ENCODE assay signal across 9 cellular contexts in genomic region chr1:228471762-228472398, GRCh38. TPM values are rescaled to one million over a fixed set of nuclear protein-coding genes. Genes with fewer than 3 reads are reported as not detected.
A peak's percentile ranks its signal among the peaks of the same experiment; 100 is the strongest.
DNase-seq lines count a peak whose midpoint lies in the region; ATAC-seq, FAIRE-seq and TF ChIP-seq lines count a peak whose summit lies in the region.
"Had no signal": no experiment of that assay in that cellular context is flagged by ENCODE, and none has a peak within 500 bp of the region (broad histone marks: within the 10 kb centered on the region; RNA-seq: fewer than 3 reads in every experiment).

No MANE protein-coding gene starts in this region.

- BruUV-seq in HCT116 (replicated peaks; lab: Mats Ljungman, UMichigan), result no TSS peak
- no TSS peak for BruUV-seq in Panc1 (replicated peaks; lab: Mats Ljungman, UMichigan)

- TF ChIP-seq POLR2A in HCT116 (IDR thresholded peaks at IDR 0.05; ENCODE audit: borderline replicate concordance, extremely low read depth, insufficient read depth, insufficient read length), result no peak
- TF ChIP-seq POLR2A in H1 (IDR thresholded peaks at IDR 0.05; ENCODE audit: control extremely low read depth in 1 of 2, low read depth in 2 of 2, low read length in 2 of 2), result no peak
- no peak for TF ChIP-seq POLR2A in gastrocnemius medialis (IDR thresholded peaks at IDR 0.05)

- no peak overlapping the region for H3K9ac ChIP-seq in HCT116 (ENCODE audit: low read length)
- H3K9ac ChIP-seq in H1 (replicated peaks in 1 of 4; ENCODE audit: extremely low read depth in 1 of 4, low read depth in 3 of 4, low read length in 3 of 4), result no peak overlapping the region
- H3K9ac ChIP-seq: BLaER1 had no signal

- no peak overlapping the region for H2BK15ac ChIP-seq in H1 (ENCODE audit: low read length)

- H3K36me3 ChIP-seq in HCT116 (ENCODE audit: control insufficient read depth in 1 of 2, insufficient read depth in 2 of 2, low read length in 2 of 2) (no peaks in the 10 kb centered on the region), Panc1 (ENCODE audit: control insufficient read depth, insufficient read depth, low read length) (no peaks in the 10 kb centered on the region), H1 (ENCODE audit: control insufficient read depth in 2 of 4, insufficient read depth in 4 of 4, low read length in 3 of 4) (no peaks in the 10 kb centered on the region), osteoblast (ENCODE audit: insufficient read depth, low read length) (no peaks in the 10 kb centered on the region), gastrocnemius medialis (no peaks in the 10 kb centered on the region)
- H3K36me3 ChIP-seq: BLaER1 had no signal

- H3K18ac ChIP-seq in H1 (ENCODE audit: extremely low read depth, low read length), result no peak overlapping the region

- H3K9me3 ChIP-seq in HCT116 (ENCODE audit: control insufficient read depth in 1 of 2, insufficient read depth in 1 of 2, low read depth in 1 of 2, low read length in 2 of 2) (no peaks in the 10 kb centered on the region), Panc1 (ENCODE audit: control insufficient read depth, insufficient read depth, low read depth, low read length) (no peaks in the 10 kb centered on the region), H1 (ENCODE audit: insufficient read depth in 2 of 2, low read depth in 1 of 2, low read length in 1 of 2) (no peaks in the 10 kb centered on the region), osteoblast (ENCODE audit: low read depth, low read length) (no peaks in the 10 kb centered on the region), gastrocnemius medialis (no peaks in the 10 kb centered on the region)
- H3K9me3 ChIP-seq: BLaER1 had no signal

- H3K23ac ChIP-seq in H1 (ENCODE audit: insufficient read length), result no peak overlapping the region

- H3K4me3 ChIP-seq in HCT116 (replicated peaks in 1 of 2; ENCODE audit: low read depth in 1 of 2, low read length in 2 of 2), result no peak overlapping the region
- H3K4me3 ChIP-seq in Panc1 (ENCODE audit: low read depth in 2 of 2, low read length in 2 of 2), result no peak overlapping the region
- H3K4me3 ChIP-seq in H1 (ENCODE audit: extremely low read depth in 1 of 4, insufficient read depth in 2 of 4, low read depth in 3 of 4, low read length in 4 of 4), result no peak overlapping the region
- H3K4me3 ChIP-seq in osteoblast (ENCODE audit: insufficient read depth, low read length), result no peak overlapping the region
- no peak overlapping the region for H3K4me3 ChIP-seq in gastrocnemius medialis
- H3K4me3 ChIP-seq: BLaER1 had no signal

- H2AFZ ChIP-seq in HCT116 (ENCODE audit: low read depth, low read length, poor library complexity, severe bottlenecking), result no peak overlapping the region
- H2AFZ ChIP-seq in H1 (ENCODE audit: low read length), result no peak overlapping the region
- no peak overlapping the region for H2AFZ ChIP-seq in osteoblast (ENCODE audit: low read length)

- H3K4ac ChIP-seq in H1 (replicated peaks; ENCODE audit: insufficient read length, low read depth, low read length), result no peak overlapping the region

- no peak overlapping the region for H4K5ac ChIP-seq in H1 (ENCODE audit: insufficient read length, low read depth, low read length)

- no peak overlapping the region for H4K91ac ChIP-seq in H1 (replicated peaks; ENCODE audit: insufficient read length, low read length)

- CTCF ChIA-PET in HCT116 (lab: Charles Lee) (interaction anchor here (0.7 to 1.2 kb wide), 3 partner anchors 9 to 362 kb away, joined by 3 to 4 read pairs (median 4); no protein-coding TSS in a partner anchor), Panc1 (lab: Charles Lee) (interaction anchor here (0.6 to 0.7 kb wide), 3 partner anchors 14 to 30 kb away, joined by 3 to 8 read pairs (median 6); a partner anchor contains a TSS), H1 (lab: Charles Lee; ENCODE audit: partially characterized antibody) (interaction anchor here (0.6 to 12.4 kb wide), 28 partner anchors 8 to 677 kb away, joined by 3 to 117 read pairs (median 4); partner anchors contain the start of gene RNF187)

- intact Hi-C loops in HCT116 (cut with micrococcal nuclease), result no loop called here
- intact Hi-C loops in Panc1 (cut with micrococcal nuclease; ENCODE audit: unreplicated experiment), result no loop called here
- intact Hi-C loops in gastrocnemius medialis (cut with DNase I; ENCODE audit: low total_unique reads), result no loop called here

- H3K14ac ChIP-seq in H1 (ENCODE audit: insufficient read length), result no peak overlapping the region

- peak; percentile 68 to 82 (median 75) for TF ChIP-seq CTCF in HCT116 (IDR thresholded peaks at IDR 0.05 in 2 of 3, conservative IDR thresholded peaks at IDR 0.05 in 1 of 3; ENCODE audit: borderline replicate concordance in 1 of 3, insufficient read depth in 1 of 3, low read depth in 2 of 3, low read length in 2 of 3)
- peak; percentile 80 for TF ChIP-seq CTCF in Panc1 (IDR thresholded peaks at IDR 0.05)
- peak in 2 of 3 experiments; percentile 64 to 68; a peak in 3 of 4 replicates for TF ChIP-seq CTCF in H1 (IDR thresholded peaks at IDR 0.05; ENCODE audit: control extremely low read depth in 1 of 3, insufficient read depth in 1 of 3, low read depth in 1 of 3, low read length in 3 of 3)
- TF ChIP-seq CTCF in osteoblast (IDR thresholded peaks at IDR 0.05; ENCODE audit: extremely low read depth, low read depth, low read length), result peak; percentile 66
- TF ChIP-seq CTCF in gastrocnemius medialis (IDR thresholded peaks at IDR 0.05 in 4 of 5, conservative IDR thresholded peaks at IDR 0.05 in 1 of 5), result peak in 2 of 5 experiments; percentile 7 to 32

- H3K27ac ChIP-seq in HCT116 (ENCODE audit: low read depth, low read length) (no peak overlapping the region), Panc1 (ENCODE audit: low read length) (no peak overlapping the region), H1 (ENCODE audit: low read depth, low read length) (no peak overlapping the region), osteoblast (ENCODE audit: low read depth, low read length) (no peak overlapping the region), gastrocnemius medialis (no peak overlapping the region)
- H3K27ac ChIP-seq: BLaER1 had no signal

- no peak overlapping the region for H3K4me2 ChIP-seq in HCT116 (ENCODE audit: low read length)
- no peak overlapping the region for H3K4me2 ChIP-seq in H1 (ENCODE audit: insufficient read depth in 1 of 2, low read depth in 2 of 2, low read length in 2 of 2)
- no peak overlapping the region for H3K4me2 ChIP-seq in osteoblast (ENCODE audit: insufficient read depth, low read length)
- H3K4me2 ChIP-seq: BLaER1 had no signal

- H2BK12ac ChIP-seq in H1 (ENCODE audit: low read depth, low read length), result no peak overlapping the region; the same call in 1 of the 2 replicates

- no peaks in the 10 kb centered on the region for H3K9me2 ChIP-seq in HCT116 (ENCODE audit: insufficient read depth)

- no peaks in the 10 kb centered on the region for H4K20me1 ChIP-seq in HCT116 (ENCODE audit: insufficient read depth)
- no peaks in the 10 kb centered on the region for H4K20me1 ChIP-seq in H1 (replicated peaks in 1 of 2; ENCODE audit: control insufficient read depth in 1 of 2, insufficient read depth in 2 of 2, low read length in 2 of 2)
- no peaks in the 10 kb centered on the region for H4K20me1 ChIP-seq in osteoblast (ENCODE audit: insufficient read depth, low read length)
- H4K20me1 ChIP-seq: BLaER1 had no signal

- H3K27me3 ChIP-seq in HCT116 (ENCODE audit: insufficient read depth, low read length), result no peaks in the 10 kb centered on the region
- H3K27me3 ChIP-seq in Panc1 (ENCODE audit: control insufficient read depth, insufficient read depth, low read length), result 0 out of 2 replicates have a peak, but pooled peaks cover 2% of the 10 kb centered on the region
- peaks cover 2 to 28% (median 15%) of the 10 kb centered on the region in 4 experiments for H3K27me3 ChIP-seq in H1 (replicated peaks in 1 of 4; ENCODE audit: control insufficient read depth in 3 of 4, extremely low read depth in 1 of 4, insufficient read depth in 3 of 4, low read length in 3 of 4)
- peaks cover 39% of the 10 kb centered on the region for H3K27me3 ChIP-seq in osteoblast (ENCODE audit: insufficient read depth, low read length)
- peaks cover 50 to 52% (median 51%) of the 10 kb centered on the region in 3 donors for H3K27me3 ChIP-seq in gastrocnemius medialis

- H4K8ac ChIP-seq in H1 (ENCODE audit: extremely low read depth, insufficient read depth, low read length), result no peak overlapping the region

- WGBS in H1 (ENCODE audit: extremely low coverage in 1 of 2, insufficient coverage in 1 of 2, insufficient read length in 1 of 2, insufficient replicate concordance in 2 of 2, low coverage in 1 of 2, low lambda C conversion rate in 2 of 2, missing lambda C conversion rate in 1 of 2), 2 experiments, result 75% methylated on average over 5 of the region's 5 CpGs; no CpG with 5 or more reads in 1 of the 2 experiments

- RAD21 ChIA-PET in HCT116 (lab: Charles Lee; ENCODE audit: low non-redundant PET in 1 of 2, low total read pairs in 2 of 2, uncharacterized antibody in 2 of 2, unreplicated experiment in 2 of 2), result interaction anchor here in 1 of 2 experiments (0.6 kb wide), 1 partner anchor 13 kb away, joined by 5 read pairs; no protein-coding TSS in a partner anchor

- no peaks in the 10 kb centered on the region for H3K23me2 ChIP-seq in H1 (ENCODE audit: low read depth, low read length)

- H3K79me2 ChIP-seq in HCT116 (ENCODE audit: insufficient read depth, low read length) (no peaks in the 10 kb centered on the region), H1 (ENCODE audit: control insufficient read depth in 1 of 2, insufficient read depth in 2 of 2, low read length in 2 of 2) (no peaks in the 10 kb centered on the region), osteoblast (ENCODE audit: insufficient read depth, low read length) (no peaks in the 10 kb centered on the region)

- H3K4me1 ChIP-seq in HCT116 (ENCODE audit: control insufficient read depth in 1 of 2, insufficient read depth in 2 of 2, low read length in 2 of 2), result peaks cover 0 to 12% of the 10 kb centered on the region in 2 experiments; a peak in 2 of 4 replicates
- no peaks in the 10 kb centered on the region for H3K4me1 ChIP-seq in Panc1 (ENCODE audit: control insufficient read depth, insufficient read depth, low read length)
- H3K4me1 ChIP-seq in H1 (replicated peaks in 1 of 4; ENCODE audit: control insufficient read depth in 3 of 4, insufficient read depth in 4 of 4, low read length in 3 of 4), result peaks cover 3 to 22% (median 15%) of the 10 kb centered on the region in 4 experiments; a peak in 6 of 7 replicates
- no peaks in the 10 kb centered on the region for H3K4me1 ChIP-seq in osteoblast (ENCODE audit: insufficient read depth, low read length)
- no peaks in the 10 kb centered on the region for H3K4me1 ChIP-seq in gastrocnemius medialis
- H3K4me1 ChIP-seq: BLaER1 had no signal

- no peaks in the 10 kb centered on the region for H3K79me1 ChIP-seq in H1 (ENCODE audit: low read depth, low read length)

- ATAC-seq in HCT116 (peak; percentile 90), Panc1 (peak; percentile 84), gastrocnemius medialis (no peak)

- no peak for FAIRE-seq in H1 (lab: Jason Lieb, UNC)

- H2AK5ac ChIP-seq in H1 (ENCODE audit: low read depth, low read length), result no peak overlapping the region

- no peak overlapping the region for H3K56ac ChIP-seq in H1 (replicated peaks; ENCODE audit: insufficient read length, low read depth, low read length)

- POLR2A ChIA-PET in HCT116 (lab: Charles Lee), result interaction anchor here (0.6 to 2.4 kb wide), 2 partner anchors 13 to 19 kb away, joined by 3 to 8 read pairs; a partner anchor contains a TSS
- POLR2A ChIA-PET in Panc1 (lab: Charles Lee), result no interaction called here
- POLR2A ChIA-PET in H1 (lab: Charles Lee; ENCODE audit: partially characterized antibody), result interaction anchor here (0.7 to 13.1 kb wide), 4 partner anchors 11 to 30 kb away, joined by 3 to 232 read pairs (median 4); partner anchors contain the start of gene RNF187

- TF ChIP-seq EP300 in H1 (IDR thresholded peaks at IDR 0.05; ENCODE audit: borderline replicate concordance in 1 of 2, low read depth in 2 of 2, low read length in 2 of 2), result no peak

- in situ Hi-C loops in Panc1 (cut with HindIII; ENCODE audit: low pct_unique_long_range_greater_than_20kb, low sequenced_read_pairs) (no loop called here), gastrocnemius medialis (cut with MboI; ENCODE audit: low sequenced_read_pairs in 4 of 4) (no loop called here)

- TF ChIP-seq RAD21 in HCT116 (IDR thresholded peaks at IDR 0.05; ENCODE audit: low read depth) (peak; percentile 76), H1 (IDR thresholded peaks at IDR 0.05 in 1 of 2, conservative IDR thresholded peaks at IDR 0.05 in 1 of 2; ENCODE audit: low read depth in 2 of 2, low read length in 2 of 2) (peak; percentile 50 to 70)

- H2BK5ac ChIP-seq in H1 (ENCODE audit: low read depth, low read length), result no peak overlapping the region

- H2BK20ac ChIP-seq in H1 (ENCODE audit: low read length), result no peak overlapping the region

- H2BK120ac ChIP-seq in H1 (replicated peaks; ENCODE audit: low read depth, low read length), result no peak overlapping the region

- DNase-seq in NCI-H146 (lab: John Stamatoyannopoulos, UW), result peak; percentile 56
- no peak for DNase-seq in NCI-H146 treated with DMSO at 0.1 percent for 48 hours (lab: John Stamatoyannopoulos, UW; ENCODE audit: unreplicated experiment)
- peak; percentile 49 for DNase-seq in HCT116 (ENCODE audit: low read depth, low spot score)
- no peak for DNase-seq in Panc1 (ENCODE audit: low read depth, low spot score)
- DNase-seq in H1 (ENCODE audit: low read depth in 1 of 2, low spot score in 2 of 2), result no peak
- DNase-seq in osteoblast (ENCODE audit: insufficient read length, low spot score, missing footprints), result no peak
- no peak for DNase-seq in gastrocnemius medialis
- no peak for DNase-seq in dedifferentiated amniotic fluid mesenchymal stem cell (ENCODE audit: extremely low spot score)

RNA-seq across cellular contexts. Expression of gene RNF187, which starts 15.3 kb away (rescaled TPM):
- total RNA-seq in HCT116 (2021; ENCODE audit: unreplicated experiment), result 137 TPM
- polyA plus RNA-seq in HCT116 (2012), result 113 and 142 TPM in 2 replicates
- 143 TPM for total RNA-seq in Panc1 (2021; ENCODE audit: unreplicated experiment)
- 261 TPM for polyA plus RNA-seq in Panc1 (2012; ENCODE audit: insufficient read length)
- 111 and 113 TPM in 2 replicates for total RNA-seq in H1 (2021; fragmentation: NEBNext Ultra II Directional; extraction: Animal tissue kit (Norgen Biotek cat#: 25700))
- polyA plus RNA-seq in H1 (2011; rRNA removed), result 47.0 and 75.6 TPM in 2 replicates
- polyA plus RNA-seq in H1 (2011; cell fraction: cytosol; rRNA removed), result 50.1 TPM
- polyA plus RNA-seq in H1 (2011; cell fraction: nucleus; rRNA removed), result 42.7 TPM
- polyA plus RNA-seq in H1 (2012, experiment 1 of 2), result 50.8 to 75.3 TPM (median 67.3 TPM) in 4 replicates
- polyA plus RNA-seq in H1 (2012, experiment 2 of 2), result 58.5 TPM
- 30.0 TPM for polyA plus RNA-seq in H1 (2013, experiment 1 of 2)
- 30.1 TPM for polyA plus RNA-seq in H1 (2013, experiment 2 of 2)
- 25.9 and 34.8 TPM in 2 replicates for polyA minus RNA-seq in H1 (2011; rRNA and poly(A)+ RNA removed)
- polyA minus RNA-seq in H1 (2011; cell fraction: cytosol; rRNA and poly(A)+ RNA removed), result 39.0 TPM
- 15.2 TPM for polyA minus RNA-seq in H1 (2011; cell fraction: nucleus; rRNA and poly(A)+ RNA removed)
- 46.0 and 52.5 TPM in 2 replicates for total RNA-seq in osteoblast
- total RNA-seq in gastrocnemius medialis, result 10 to 100 TPM; 33.5 to 99.8 (median 62.5) TPM

RNA-seq across cellular contexts. Expression of gene TRIM17, which starts 55.2 kb away (rescaled TPM):
- not detected for total RNA-seq in HCT116 (2021; ENCODE audit: unreplicated experiment)
- polyA plus RNA-seq in HCT116 (2012), result 0.27 and 0.43 TPM in 2 replicates
- 1.2 TPM for total RNA-seq in Panc1 (2021; ENCODE audit: unreplicated experiment)
- polyA plus RNA-seq in Panc1 (2012; ENCODE audit: insufficient read length), result 1.0 TPM
- 2.2 and 2.3 TPM in 2 replicates for total RNA-seq in H1 (2021; fragmentation: NEBNext Ultra II Directional; extraction: Animal tissue kit (Norgen Biotek cat#: 25700))
- polyA plus RNA-seq in H1 (2011; rRNA removed), result 1.0 and 1.1 TPM in 2 replicates
- polyA plus RNA-seq in H1 (2011; cell fraction: cytosol; rRNA removed), result 1.0 TPM
- polyA plus RNA-seq in H1 (2011; cell fraction: nucleus; rRNA removed), result 5.9 TPM
- polyA plus RNA-seq in H1 (2012, experiment 1 of 2), result 1.3 to 2.3 TPM (median 1.9 TPM) in 4 replicates
- 0.63 TPM for polyA plus RNA-seq in H1 (2012, experiment 2 of 2)
- 0.97 TPM for polyA plus RNA-seq in H1 (2013, experiment 1 of 2)
- 0.75 TPM for polyA plus RNA-seq in H1 (2013, experiment 2 of 2)
- 1.00 and 1.5 TPM in 2 replicates for polyA minus RNA-seq in H1 (2011; rRNA and poly(A)+ RNA removed)
- polyA minus RNA-seq in H1 (2011; cell fraction: cytosol; rRNA and poly(A)+ RNA removed), result not detected
- polyA minus RNA-seq in H1 (2011; cell fraction: nucleus; rRNA and poly(A)+ RNA removed), result 3.3 TPM
- under 0.01 TPM in 1 of 2 replicates, not detected in the other for total RNA-seq in osteoblast
- not detected for total RNA-seq in gastrocnemius medialis

Comparison
In these comparisons a context has a peak if more than half of its experiments do, and no peak if none do; other contexts are left out.
1. DNase-seq: peak in NCI-H146 (single experiment) and HCT116 (single experiment); none in NCI-H146 treated with DMSO at 0.1 percent for 48 hours (single experiment), Panc1 (single experiment), H1 (0 of 2), osteoblast (single experiment), gastrocnemius medialis (0 of 2) and dedifferentiated amniotic fluid mesenchymal stem cell (single experiment).
2. ATAC-seq: peak in HCT116 (single experiment) and Panc1 (single experiment); none in gastrocnemius medialis (0 of 2).